In the genomic region with DNA sequence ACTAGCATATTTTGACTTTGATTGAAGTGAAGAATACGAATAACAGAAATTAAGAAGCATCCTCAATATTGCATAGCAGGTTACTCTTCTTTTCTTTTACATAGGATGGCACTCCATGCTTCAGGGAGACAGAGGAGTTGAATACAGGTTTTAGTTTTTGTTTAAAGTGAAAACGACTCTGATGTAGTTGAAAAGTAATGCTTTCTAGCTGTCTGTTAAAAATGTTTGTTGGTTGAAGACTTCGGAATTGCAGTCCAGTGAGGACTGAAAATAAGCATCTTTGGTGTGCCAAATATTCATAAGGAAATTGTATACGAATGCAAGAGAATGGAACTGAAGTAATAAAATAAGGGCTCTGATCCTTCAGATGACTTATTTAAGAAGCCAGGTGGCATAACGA, we compare ENCODE assay signal across 1 cellular context.
TF ChIP-seq lines count a peak whose summit lies in the region.

No MANE protein-coding gene starts in this region.

TF ChIP-seq in K562, 482 proteins besides CTCF, POLR2A, EP300 and RAD21 (continued from another document):
- TF ChIP-seq FOXK1 (CRISPR knock-in tag; IDR thresholded peaks at IDR 0.05; ENCODE audit: borderline replicate concordance) (no peak), NFIC (IDR thresholded peaks at IDR 0.05) (no peak), RNF2 (IDR thresholded peaks at IDR 0.05) (peak; percentile 73), CBX8 (IDR thresholded peaks at IDR 0.05; ENCODE audit: borderline replicate concordance, extremely low read depth, low read depth, low read length, poor library complexity, severe bottlenecking) (peak; percentile 97), CBX2 (IDR thresholded peaks at IDR 0.05; ENCODE audit: insufficient read depth, low read length, poor library complexity, severe bottlenecking) (peak; percentile 91), ZFP36 (IDR thresholded peaks at IDR 0.05; ENCODE audit: low read depth, low read length, partially characterized antibody) (no peak)
- TF ChIP-seq, protein P1, sequence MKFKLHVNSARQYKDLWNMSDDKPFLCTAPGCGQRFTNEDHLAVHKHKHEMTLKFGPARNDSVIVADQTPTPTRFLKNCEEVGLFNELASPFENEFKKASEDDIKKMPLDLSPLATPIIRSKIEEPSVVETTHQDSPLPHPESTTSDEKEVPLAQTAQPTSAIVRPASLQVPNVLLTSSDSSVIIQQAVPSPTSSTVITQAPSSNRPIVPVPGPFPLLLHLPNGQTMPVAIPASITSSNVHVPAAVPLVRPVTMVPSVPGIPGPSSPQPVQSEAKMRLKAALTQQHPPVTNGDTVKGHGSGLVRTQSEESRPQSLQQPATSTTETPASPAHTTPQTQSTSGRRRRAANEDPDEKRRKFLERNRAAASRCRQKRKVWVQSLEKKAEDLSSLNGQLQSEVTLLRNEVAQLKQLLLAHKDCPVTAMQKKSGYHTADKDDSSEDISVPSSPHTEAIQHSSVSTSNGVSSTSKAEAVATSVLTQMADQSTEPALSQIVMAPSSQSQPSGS (CRISPR knock-in tag; IDR thresholded peaks at IDR 0.05) = no peak
- TF ChIP-seq, protein P2, sequence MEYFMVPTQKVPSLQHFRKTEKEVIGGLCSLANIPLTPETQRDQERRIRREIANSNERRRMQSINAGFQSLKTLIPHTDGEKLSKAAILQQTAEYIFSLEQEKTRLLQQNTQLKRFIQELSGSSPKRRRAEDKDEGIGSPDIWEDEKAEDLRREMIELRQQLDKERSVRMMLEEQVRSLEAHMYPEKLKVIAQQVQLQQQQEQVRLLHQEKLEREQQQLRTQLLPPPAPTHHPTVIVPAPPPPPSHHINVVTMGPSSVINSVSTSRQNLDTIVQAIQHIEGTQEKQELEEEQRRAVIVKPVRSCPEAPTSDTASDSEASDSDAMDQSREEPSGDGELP (CRISPR knock-in tag; IDR thresholded peaks at IDR 0.05; ENCODE audit: borderline replicate concordance) = no peak
- TF ChIP-seq, protein P3, sequence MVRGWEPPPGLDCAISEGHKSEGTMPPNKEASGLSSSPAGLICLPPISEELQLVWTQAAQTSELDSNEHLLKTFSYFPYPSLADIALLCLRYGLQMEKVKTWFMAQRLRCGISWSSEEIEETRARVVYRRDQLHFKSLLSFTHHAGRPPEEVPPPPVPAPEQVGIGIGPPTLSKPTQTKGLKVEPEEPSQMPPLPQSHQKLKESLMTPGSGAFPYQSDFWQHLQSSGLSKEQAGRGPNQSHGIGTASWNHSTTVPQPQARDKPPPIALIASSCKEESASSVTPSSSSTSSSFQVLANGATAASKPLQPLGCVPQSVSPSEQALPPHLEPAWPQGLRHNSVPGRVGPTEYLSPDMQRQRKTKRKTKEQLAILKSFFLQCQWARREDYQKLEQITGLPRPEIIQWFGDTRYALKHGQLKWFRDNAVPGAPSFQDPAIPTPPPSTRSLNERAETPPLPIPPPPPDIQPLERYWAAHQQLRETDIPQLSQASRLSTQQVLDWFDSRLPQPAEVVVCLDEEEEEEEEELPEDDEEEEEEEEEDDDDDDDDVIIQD (CRISPR knock-in tag; IDR thresholded peaks at IDR 0.05) = no peak
